In the genomic region with DNA sequence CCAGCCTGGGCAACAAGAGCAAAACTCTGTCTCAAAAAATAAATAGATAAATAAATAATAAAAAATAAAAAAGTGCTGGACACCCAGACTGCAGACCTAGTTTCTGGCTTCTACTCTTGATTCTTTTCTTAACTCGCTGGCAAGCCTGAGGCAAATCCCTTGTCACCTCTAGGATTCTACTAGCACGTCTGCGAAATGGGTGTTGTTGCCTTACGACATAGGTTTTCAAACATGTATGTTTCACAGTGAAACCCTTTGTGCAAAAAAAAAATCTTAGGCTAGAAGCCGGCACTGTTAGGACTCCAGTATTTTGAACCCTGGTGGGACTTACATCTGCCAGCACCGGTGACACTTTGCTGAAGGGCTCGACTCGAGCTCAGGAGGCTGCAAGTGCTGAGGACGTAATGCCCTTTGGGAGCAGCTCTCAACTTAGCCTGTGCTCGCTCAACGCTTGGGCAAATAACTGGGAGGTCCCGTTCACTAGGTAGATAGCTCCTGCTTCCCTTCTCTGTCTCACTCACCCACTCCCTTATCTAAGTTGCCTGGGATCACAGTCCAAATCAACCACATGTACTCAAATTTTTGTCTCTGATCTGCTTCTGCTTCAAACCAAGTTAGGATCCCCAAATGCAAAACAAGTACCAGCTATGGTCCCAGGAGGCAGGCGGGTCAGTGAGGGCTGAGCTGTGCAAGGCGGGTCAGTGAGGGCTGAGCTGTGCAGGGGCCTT, we compare ENCODE assay signal across 1 cellular context.
TF ChIP-seq lines count a peak whose summit lies in the region.

No MANE protein-coding gene starts in this region.

TF ChIP-seq in HepG2, 621 proteins besides CTCF, POLR2A, EP300 and RAD21 (continued from another document):
- TF ChIP-seq, protein P1, sequence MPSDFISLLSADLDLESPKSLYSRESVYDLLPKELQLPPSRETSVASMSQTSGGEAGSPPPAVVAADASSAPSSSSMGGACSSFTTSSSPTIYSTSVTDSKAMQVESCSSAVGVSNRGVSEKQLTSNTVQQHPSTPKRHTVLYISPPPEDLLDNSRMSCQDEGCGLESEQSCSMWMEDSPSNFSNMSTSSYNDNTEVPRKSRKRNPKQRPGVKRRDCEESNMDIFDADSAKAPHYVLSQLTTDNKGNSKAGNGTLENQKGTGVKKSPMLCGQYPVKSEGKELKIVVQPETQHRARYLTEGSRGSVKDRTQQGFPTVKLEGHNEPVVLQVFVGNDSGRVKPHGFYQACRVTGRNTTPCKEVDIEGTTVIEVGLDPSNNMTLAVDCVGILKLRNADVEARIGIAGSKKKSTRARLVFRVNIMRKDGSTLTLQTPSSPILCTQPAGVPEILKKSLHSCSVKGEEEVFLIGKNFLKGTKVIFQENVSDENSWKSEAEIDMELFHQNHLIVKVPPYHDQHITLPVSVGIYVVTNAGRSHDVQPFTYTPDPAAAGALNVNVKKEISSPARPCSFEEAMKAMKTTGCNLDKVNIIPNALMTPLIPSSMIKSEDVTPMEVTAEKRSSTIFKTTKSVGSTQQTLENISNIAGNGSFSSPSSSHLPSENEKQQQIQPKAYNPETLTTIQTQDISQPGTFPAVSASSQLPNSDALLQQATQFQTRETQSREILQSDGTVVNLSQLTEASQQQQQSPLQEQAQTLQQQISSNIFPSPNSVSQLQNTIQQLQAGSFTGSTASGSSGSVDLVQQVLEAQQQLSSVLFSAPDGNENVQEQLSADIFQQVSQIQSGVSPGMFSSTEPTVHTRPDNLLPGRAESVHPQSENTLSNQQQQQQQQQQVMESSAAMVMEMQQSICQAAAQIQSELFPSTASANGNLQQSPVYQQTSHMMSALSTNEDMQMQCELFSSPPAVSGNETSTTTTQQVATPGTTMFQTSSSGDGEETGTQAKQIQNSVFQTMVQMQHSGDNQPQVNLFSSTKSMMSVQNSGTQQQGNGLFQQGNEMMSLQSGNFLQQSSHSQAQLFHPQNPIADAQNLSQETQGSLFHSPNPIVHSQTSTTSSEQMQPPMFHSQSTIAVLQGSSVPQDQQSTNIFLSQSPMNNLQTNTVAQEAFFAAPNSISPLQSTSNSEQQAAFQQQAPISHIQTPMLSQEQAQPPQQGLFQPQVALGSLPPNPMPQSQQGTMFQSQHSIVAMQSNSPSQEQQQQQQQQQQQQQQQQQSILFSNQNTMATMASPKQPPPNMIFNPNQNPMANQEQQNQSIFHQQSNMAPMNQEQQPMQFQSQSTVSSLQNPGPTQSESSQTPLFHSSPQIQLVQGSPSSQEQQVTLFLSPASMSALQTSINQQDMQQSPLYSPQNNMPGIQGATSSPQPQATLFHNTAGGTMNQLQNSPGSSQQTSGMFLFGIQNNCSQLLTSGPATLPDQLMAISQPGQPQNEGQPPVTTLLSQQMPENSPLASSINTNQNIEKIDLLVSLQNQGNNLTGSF (CRISPR knock-in tag; IDR thresholded peaks at IDR 0.05), result no peak
- TF ChIP-seq, protein P2, sequence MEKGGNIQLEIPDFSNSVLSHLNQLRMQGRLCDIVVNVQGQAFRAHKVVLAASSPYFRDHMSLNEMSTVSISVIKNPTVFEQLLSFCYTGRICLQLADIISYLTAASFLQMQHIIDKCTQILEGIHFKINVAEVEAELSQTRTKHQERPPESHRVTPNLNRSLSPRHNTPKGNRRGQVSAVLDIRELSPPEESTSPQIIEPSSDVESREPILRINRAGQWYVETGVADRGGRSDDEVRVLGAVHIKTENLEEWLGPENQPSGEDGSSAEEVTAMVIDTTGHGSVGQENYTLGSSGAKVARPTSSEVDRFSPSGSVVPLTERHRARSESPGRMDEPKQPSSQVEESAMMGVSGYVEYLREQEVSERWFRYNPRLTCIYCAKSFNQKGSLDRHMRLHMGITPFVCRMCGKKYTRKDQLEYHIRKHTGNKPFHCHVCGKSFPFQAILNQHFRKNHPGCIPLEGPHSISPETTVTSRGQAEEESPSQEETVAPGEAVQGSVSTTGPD (CRISPR knock-in tag; IDR thresholded peaks at IDR 0.05), result no peak
- TF ChIP-seq, protein P3, sequence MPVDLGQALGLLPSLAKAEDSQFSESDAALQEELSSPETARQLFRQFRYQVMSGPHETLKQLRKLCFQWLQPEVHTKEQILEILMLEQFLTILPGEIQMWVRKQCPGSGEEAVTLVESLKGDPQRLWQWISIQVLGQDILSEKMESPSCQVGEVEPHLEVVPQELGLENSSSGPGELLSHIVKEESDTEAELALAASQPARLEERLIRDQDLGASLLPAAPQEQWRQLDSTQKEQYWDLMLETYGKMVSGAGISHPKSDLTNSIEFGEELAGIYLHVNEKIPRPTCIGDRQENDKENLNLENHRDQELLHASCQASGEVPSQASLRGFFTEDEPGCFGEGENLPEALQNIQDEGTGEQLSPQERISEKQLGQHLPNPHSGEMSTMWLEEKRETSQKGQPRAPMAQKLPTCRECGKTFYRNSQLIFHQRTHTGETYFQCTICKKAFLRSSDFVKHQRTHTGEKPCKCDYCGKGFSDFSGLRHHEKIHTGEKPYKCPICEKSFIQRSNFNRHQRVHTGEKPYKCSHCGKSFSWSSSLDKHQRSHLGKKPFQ (CRISPR knock-in tag; IDR thresholded peaks at IDR 0.05; ENCODE audit: insufficient replicate concordance), result peak; percentile 36
- TF ChIP-seq ZFP36L2 (CRISPR knock-in tag; IDR thresholded peaks at IDR 0.05), result no peak
- 0 out of 2 replicates have a peak, but pooled peaks have one; percentile 42 for TF ChIP-seq KMT2A (CRISPR knock-in tag; IDR thresholded peaks at IDR 0.05)
- TF ChIP-seq IRF2 (CRISPR knock-in tag; IDR thresholded peaks at IDR 0.05), result peak; percentile 40; the same call in 1 of the 2 replicates
- TF ChIP-seq, protein P4, sequence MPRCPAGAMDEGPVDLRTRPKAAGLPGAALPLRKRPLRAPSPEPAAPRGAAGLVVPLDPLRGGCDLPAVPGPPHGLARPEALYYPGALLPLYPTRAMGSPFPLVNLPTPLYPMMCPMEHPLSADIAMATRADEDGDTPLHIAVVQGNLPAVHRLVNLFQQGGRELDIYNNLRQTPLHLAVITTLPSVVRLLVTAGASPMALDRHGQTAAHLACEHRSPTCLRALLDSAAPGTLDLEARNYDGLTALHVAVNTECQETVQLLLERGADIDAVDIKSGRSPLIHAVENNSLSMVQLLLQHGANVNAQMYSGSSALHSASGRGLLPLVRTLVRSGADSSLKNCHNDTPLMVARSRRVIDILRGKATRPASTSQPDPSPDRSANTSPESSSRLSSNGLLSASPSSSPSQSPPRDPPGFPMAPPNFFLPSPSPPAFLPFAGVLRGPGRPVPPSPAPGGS (CRISPR knock-in tag; IDR thresholded peaks at IDR 0.05), result no peak
- TF ChIP-seq, protein P5, sequence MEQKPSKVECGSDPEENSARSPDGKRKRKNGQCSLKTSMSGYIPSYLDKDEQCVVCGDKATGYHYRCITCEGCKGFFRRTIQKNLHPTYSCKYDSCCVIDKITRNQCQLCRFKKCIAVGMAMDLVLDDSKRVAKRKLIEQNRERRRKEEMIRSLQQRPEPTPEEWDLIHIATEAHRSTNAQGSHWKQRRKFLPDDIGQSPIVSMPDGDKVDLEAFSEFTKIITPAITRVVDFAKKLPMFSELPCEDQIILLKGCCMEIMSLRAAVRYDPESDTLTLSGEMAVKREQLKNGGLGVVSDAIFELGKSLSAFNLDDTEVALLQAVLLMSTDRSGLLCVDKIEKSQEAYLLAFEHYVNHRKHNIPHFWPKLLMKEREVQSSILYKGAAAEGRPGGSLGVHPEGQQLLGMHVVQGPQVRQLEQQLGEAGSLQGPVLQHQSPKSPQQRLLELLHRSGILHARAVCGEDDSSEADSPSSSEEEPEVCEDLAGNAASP (CRISPR knock-in tag; IDR thresholded peaks at IDR 0.05; ENCODE audit: borderline replicate concordance), result peak; percentile 51; the same call in 1 of the 2 replicates
- peak; percentile 69 for TF ChIP-seq TEAD3 (CRISPR knock-in tag; optimal IDR thresholded peaks at IDR 0.05; ENCODE audit: borderline replicate concordance)
- TF ChIP-seq SATB2 (CRISPR knock-in tag; IDR thresholded peaks at IDR 0.05), result no peak
- TF ChIP-seq ZNF678 (CRISPR knock-in tag; IDR thresholded peaks at IDR 0.05), result no peak
- TF ChIP-seq CC2D1A (CRISPR knock-in tag; IDR thresholded peaks at IDR 0.05), result 0 out of 2 replicates have a peak, but pooled peaks have one; percentile 46
- no peak for TF ChIP-seq NPAS2 (CRISPR knock-in tag; IDR thresholded peaks at IDR 0.05; ENCODE audit: borderline replicate concordance)
- peak; percentile 36; the same call in 1 of the 2 replicates for TF ChIP-seq SPEN (CRISPR knock-in tag; IDR thresholded peaks at IDR 0.05; ENCODE audit: low read depth)
- no peak for TF ChIP-seq ISX (CRISPR knock-in tag; conservative IDR thresholded peaks at IDR 0.05)
- TF ChIP-seq MTA1 (CRISPR knock-in tag; IDR thresholded peaks at IDR 0.05; ENCODE audit: borderline replicate concordance), result 0 out of 2 replicates have a peak, but pooled peaks have one; percentile 45
- TF ChIP-seq MED1 (CRISPR knock-in tag; IDR thresholded peaks at IDR 0.05), result peak; percentile 64
- TF ChIP-seq MTA3 (CRISPR knock-in tag; IDR thresholded peaks at IDR 0.05), result no peak
- TF ChIP-seq ZNF564 (CRISPR knock-in tag; IDR thresholded peaks at IDR 0.05), result no peak
- no peak for TF ChIP-seq ZNF546 (CRISPR knock-in tag; conservative IDR thresholded peaks at IDR 0.05)
- TF ChIP-seq NCOA5 (CRISPR knock-in tag; IDR thresholded peaks at IDR 0.05), result no peak
- TF ChIP-seq, protein P6, sequence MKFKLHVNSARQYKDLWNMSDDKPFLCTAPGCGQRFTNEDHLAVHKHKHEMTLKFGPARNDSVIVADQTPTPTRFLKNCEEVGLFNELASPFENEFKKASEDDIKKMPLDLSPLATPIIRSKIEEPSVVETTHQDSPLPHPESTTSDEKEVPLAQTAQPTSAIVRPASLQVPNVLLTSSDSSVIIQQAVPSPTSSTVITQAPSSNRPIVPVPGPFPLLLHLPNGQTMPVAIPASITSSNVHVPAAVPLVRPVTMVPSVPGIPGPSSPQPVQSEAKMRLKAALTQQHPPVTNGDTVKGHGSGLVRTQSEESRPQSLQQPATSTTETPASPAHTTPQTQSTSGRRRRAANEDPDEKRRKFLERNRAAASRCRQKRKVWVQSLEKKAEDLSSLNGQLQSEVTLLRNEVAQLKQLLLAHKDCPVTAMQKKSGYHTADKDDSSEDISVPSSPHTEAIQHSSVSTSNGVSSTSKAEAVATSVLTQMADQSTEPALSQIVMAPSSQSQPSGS (CRISPR knock-in tag; IDR thresholded peaks at IDR 0.05), result peak; percentile 56; the same call in 1 of the 2 replicates
- TF ChIP-seq, protein P7, sequence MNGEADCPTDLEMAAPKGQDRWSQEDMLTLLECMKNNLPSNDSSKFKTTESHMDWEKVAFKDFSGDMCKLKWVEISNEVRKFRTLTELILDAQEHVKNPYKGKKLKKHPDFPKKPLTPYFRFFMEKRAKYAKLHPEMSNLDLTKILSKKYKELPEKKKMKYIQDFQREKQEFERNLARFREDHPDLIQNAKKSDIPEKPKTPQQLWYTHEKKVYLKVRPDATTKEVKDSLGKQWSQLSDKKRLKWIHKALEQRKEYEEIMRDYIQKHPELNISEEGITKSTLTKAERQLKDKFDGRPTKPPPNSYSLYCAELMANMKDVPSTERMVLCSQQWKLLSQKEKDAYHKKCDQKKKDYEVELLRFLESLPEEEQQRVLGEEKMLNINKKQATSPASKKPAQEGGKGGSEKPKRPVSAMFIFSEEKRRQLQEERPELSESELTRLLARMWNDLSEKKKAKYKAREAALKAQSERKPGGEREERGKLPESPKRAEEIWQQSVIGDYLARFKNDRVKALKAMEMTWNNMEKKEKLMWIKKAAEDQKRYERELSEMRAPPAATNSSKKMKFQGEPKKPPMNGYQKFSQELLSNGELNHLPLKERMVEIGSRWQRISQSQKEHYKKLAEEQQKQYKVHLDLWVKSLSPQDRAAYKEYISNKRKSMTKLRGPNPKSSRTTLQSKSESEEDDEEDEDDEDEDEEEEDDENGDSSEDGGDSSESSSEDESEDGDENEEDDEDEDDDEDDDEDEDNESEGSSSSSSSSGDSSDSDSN (CRISPR knock-in tag; IDR thresholded peaks at IDR 0.05), result peak; percentile 52
- no peak for TF ChIP-seq ZNF567 (CRISPR knock-in tag; IDR thresholded peaks at IDR 0.05; ENCODE audit: borderline replicate concordance)
- 0 out of 2 replicates have a peak, but pooled peaks have one; percentile 32 for TF ChIP-seq ZNF792 (CRISPR knock-in tag; IDR thresholded peaks at IDR 0.05)
- no peak for TF ChIP-seq SOX6 (IDR thresholded peaks at IDR 0.05)
- peak; percentile 46; the same call in 1 of the 2 replicates for TF ChIP-seq SOX6 (CRISPR knock-in tag; IDR thresholded peaks at IDR 0.05)
- TF ChIP-seq ZNF20 (CRISPR knock-in tag; IDR thresholded peaks at IDR 0.05), result no peak
- TF ChIP-seq CHD4 (IDR thresholded peaks at IDR 0.05; ENCODE audit: borderline replicate concordance, low read length), result no peak
- no peak; the same call in 1 of the 2 replicates for TF ChIP-seq ZSCAN9 (CRISPR knock-in tag; IDR thresholded peaks at IDR 0.05; ENCODE audit: borderline replicate concordance)
- TF ChIP-seq FOXA3 (CRISPR knock-in tag; IDR thresholded peaks at IDR 0.05), result peak; percentile 39; the same call in 1 of the 2 replicates
- no peak for TF ChIP-seq ZNF883 (CRISPR knock-in tag; IDR thresholded peaks at IDR 0.05; ENCODE audit: not compliant biosample characterization)
- peak; percentile 28; the same call in 1 of the 2 replicates for TF ChIP-seq SP5 (CRISPR knock-in tag; IDR thresholded peaks at IDR 0.05; ENCODE audit: borderline replicate concordance, low read depth)
- TF ChIP-seq ZSCAN29 (CRISPR knock-in tag; conservative IDR thresholded peaks at IDR 0.05), result 0 out of 2 replicates have a peak, but pooled peaks have one; percentile 36
- TF ChIP-seq ZNF556 (CRISPR knock-in tag; IDR thresholded peaks at IDR 0.05; ENCODE audit: borderline replicate concordance), result 0 out of 2 replicates have a peak, but pooled peaks have one; percentile 32
- no peak for TF ChIP-seq ZNF777 (CRISPR knock-in tag; IDR thresholded peaks at IDR 0.05)
- no peak for TF ChIP-seq ZNF34 (CRISPR knock-in tag; IDR thresholded peaks at IDR 0.05; ENCODE audit: borderline replicate concordance)
